ENCODE assay signal across 22 cellular contexts in genomic region chr15:62698646-62699045, GRCh38.
"Had no signal": no experiment of that assay in that cellular context is flagged by ENCODE, and none has a peak within 500 bp of the region (broad histone marks: within the 10 kb centered on the region; RNA-seq: fewer than 3 reads in every experiment).

No MANE protein-coding gene starts in this region.

- H3K27me3 ChIP-seq: left lung, sigmoid colon, testis, tibial nerve, upper lobe of right lung had no signal

- DNase-seq: effector CD4-positive, alpha-beta T cell; endodermal cell; erythroblast; foreskin melanocyte; immature natural killer cell; left lung; mesendoderm; naive B cell; retina; sigmoid colon; stimulated activated CD4-positive, alpha-beta T cell treated with anti-CD3 and anti-CD28 coated beads, Interleukin-2, amount 100 ng/mL, for 24 hours; stimulated activated CD4-positive, alpha-beta T cell treated with anti-CD3 and anti-CD28 coated beads, Interleukin-4, amount 100 ng/mL, for 4 hours; stimulated activated naive B cell treated with anti-CD40 and anti-IgM and Interleukin-4, amounts not matched to agents 10 μg/mL and 1 μg/mL and 100 μg/mL, for 72 hours; stimulated activated naive CD8-positive, alpha-beta T cell treated with anti-CD3 and anti-CD28 coated beads, Interleukin-15, amount 100 ng/mL, for 72 hours; testis; upper lobe of right lung had no signal

- H3K36me3 ChIP-seq: prostate gland, upper lobe of right lung had no signal

- ATAC-seq: left lung; stimulated activated naive B cell treated with anti-CD40 and anti-IgM and Interleukin-4, amounts not matched to agents 10 μg/mL and 1 μg/mL and 100 μg/mL, for 72 hours; stimulated activated naive CD8-positive, alpha-beta T cell treated with anti-CD3 and anti-CD28 coated beads, Interleukin-15, amount 100 ng/mL, for 72 hours; upper lobe of right lung had no signal

- H3K4me3 ChIP-seq: coronary artery, left lung, lung, prostate gland, sigmoid colon, skin epidermis, testis, tibial nerve, upper lobe of right lung had no signal

- H3K9me3 ChIP-seq: left lung, prostate gland, sigmoid colon, testis, tibial nerve, upper lobe of right lung had no signal

- H3K27ac ChIP-seq: coronary artery, left lung, parathyroid adenoma, prostate gland, sigmoid colon, skin epidermis, testis, tibial nerve, upper lobe of right lung had no signal

- H3K4me1 ChIP-seq: left lung, parathyroid adenoma, prostate gland, sigmoid colon, testis, tibial nerve, upper lobe of right lung had no signal
